8 cellular contexts compared by ENCODE assay signal in the genomic region with DNA sequence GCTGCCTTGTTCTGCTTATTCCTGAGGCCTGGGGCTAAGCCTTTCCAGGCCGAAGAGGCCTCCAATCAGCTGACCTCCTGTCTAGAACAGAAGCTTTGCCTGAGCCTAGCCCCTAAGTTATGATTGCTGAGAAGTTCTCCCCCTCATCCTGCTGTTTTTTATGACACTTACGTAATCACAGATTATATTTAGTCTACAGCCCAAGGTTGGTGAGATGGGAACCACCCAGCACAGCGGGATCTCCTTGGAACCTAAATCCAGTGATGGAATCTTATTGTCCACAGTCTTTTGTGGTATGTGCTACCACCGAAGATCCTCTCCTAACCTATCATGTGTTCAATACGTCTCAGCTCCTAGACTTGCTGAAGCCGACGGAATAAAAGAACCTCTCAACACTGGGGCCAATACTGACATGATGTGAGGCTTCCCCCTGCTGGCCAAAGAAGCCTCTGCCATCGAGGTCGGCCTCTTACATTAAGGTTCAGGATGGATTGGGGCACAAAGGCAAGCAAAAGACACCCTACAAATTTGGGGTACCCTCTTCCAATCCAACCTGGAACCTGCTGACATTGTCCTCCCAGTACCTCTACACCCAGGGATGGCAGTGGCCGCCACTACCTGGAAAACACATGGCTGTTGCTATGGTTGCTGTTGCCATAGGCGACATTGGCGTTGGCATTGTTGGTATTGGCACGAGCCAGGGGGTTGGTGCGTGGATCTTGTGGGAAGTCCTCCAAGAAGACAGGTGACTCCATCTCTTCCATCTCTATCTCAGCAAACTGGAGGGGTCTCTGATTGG. TPM values are rescaled to one million over a fixed set of nuclear protein-coding genes. Genes with fewer than 3 reads are reported as not detected.
DNase-seq lines count a peak whose midpoint lies in the region; ATAC-seq and TF ChIP-seq lines count a peak whose summit lies in the region.

No MANE protein-coding gene starts in this region.

- no peak overlapping the region for H3K9ac ChIP-seq in parathyroid adenoma

- TF ChIP-seq POLR2A in vagina (IDR thresholded peaks at IDR 0.05): no peak

- ATAC-seq in GM19351 (IDR thresholded peaks at IDR 0.05; ENCODE audit: unreplicated experiment): peak; percentile 77
- peak; percentile 74 for ATAC-seq in RWPE2 (ENCODE audit: low read depth)

- H3K27ac ChIP-seq in C4-2B (no peak overlapping the region), RWPE2 (ENCODE audit: poor library complexity, severe bottlenecking) (no peak overlapping the region), parathyroid adenoma (no peak overlapping the region), vagina (no peak overlapping the region)

- H3K36me3 ChIP-seq in RWPE2 (ENCODE audit: low read depth) (no peaks in the 10 kb centered on the region), parathyroid adenoma (ENCODE audit: control insufficient read depth, insufficient read depth, low read length) (no peaks in the 10 kb centered on the region), vagina (no peaks in the 10 kb centered on the region)

- H3K27me3 ChIP-seq in RWPE2 (ENCODE audit: insufficient read depth, poor library complexity, severe bottlenecking) (no peaks in the 10 kb centered on the region), parathyroid adenoma (ENCODE audit: control insufficient read depth, insufficient read depth, low read length) (no peaks in the 10 kb centered on the region), vagina (no peaks in the 10 kb centered on the region)

- peak; percentile 48 for DNase-seq in LHCN-M2 (ENCODE audit: low read depth)
- no peak for DNase-seq in RWPE2 (ENCODE audit: low spot score)
- DNase-seq in activated effector memory CD4-positive, alpha-beta T cell treated with Interleukin-2 at 50 U/mL for 16 hours: peak; percentile 57
- DNase-seq in foreskin melanocyte: peak; percentile 52
- no peak for DNase-seq in vagina (ENCODE audit: extremely low spot score in 2 of 2)

- H3K4me2 ChIP-seq in parathyroid adenoma (ENCODE audit: low read length): no peak overlapping the region

- TF ChIP-seq CTCF in C4-2B (conservative IDR thresholded peaks at IDR 0.05) (peak; percentile 94), RWPE2 (IDR thresholded peaks at IDR 0.05; ENCODE audit: poor library complexity, severe bottlenecking) (peak; percentile 87), parathyroid adenoma (IDR thresholded peaks at IDR 0.05) (peak; percentile 85), vagina (IDR thresholded peaks at IDR 0.05) (peak; percentile 59 to 75 (median 66))

- H3K4me3 ChIP-seq in RWPE2 (ENCODE audit: severe bottlenecking) (no peak overlapping the region), parathyroid adenoma (ENCODE audit: low read depth, low read length) (no peak overlapping the region), vagina (no peak overlapping the region)

- H3K79me2 ChIP-seq in parathyroid adenoma: no peaks in the 10 kb centered on the region

- intact Hi-C loops in vagina (cut with DNase I): loop anchor here (5.0 kb wide), 1 partner anchor 71 kb away; no protein-coding TSS in a partner anchor

- H2AFZ ChIP-seq in parathyroid adenoma: peak overlapping the region; percentile 28

- H3K4me1 ChIP-seq in RWPE2 (ENCODE audit: insufficient read depth, poor library complexity, severe bottlenecking) (no peaks in the 10 kb centered on the region), parathyroid adenoma (peaks cover 3% of the 10 kb centered on the region), vagina (no peaks in the 10 kb centered on the region)

- H3K9me3 ChIP-seq in RWPE2 (ENCODE audit: severe bottlenecking): no peaks in the 10 kb centered on the region
- no peaks in the 10 kb centered on the region for H3K9me3 ChIP-seq in parathyroid adenoma (ENCODE audit: control insufficient read depth, low read length)
- H3K9me3 ChIP-seq in vagina: no peaks in the 10 kb centered on the region

RNA-seq across cellular contexts. Expression of a gene that starts 19.3 kb away (rescaled TPM):
- total RNA-seq in LHCN-M2 (2014; rRNA removed) (under 0.01 and 0.06 TPM in 2 replicates), vagina (4.7 TPM)
- 0.10 TPM for polyA plus RNA-seq in LHCN-M2 (2012)

Comparison
In these comparisons a context has a peak if more than half of its experiments do, and no peak if none do; other contexts are left out.
1. DNase-seq: peak in LHCN-M2 (single experiment), activated effector memory CD4-positive, alpha-beta T cell treated with Interleukin-2 at 50 U/mL for 16 hours (single experiment) and foreskin melanocyte (single experiment); none in RWPE2 (single experiment) and vagina (0 of 2).
2. Peak in every context shown above with its lines, with median percentiles within 50 percentile points of each other: CTCF ChIP-seq.